Comparison of ENCODE assay signal across 15 cellular contexts in the genomic region with DNA sequence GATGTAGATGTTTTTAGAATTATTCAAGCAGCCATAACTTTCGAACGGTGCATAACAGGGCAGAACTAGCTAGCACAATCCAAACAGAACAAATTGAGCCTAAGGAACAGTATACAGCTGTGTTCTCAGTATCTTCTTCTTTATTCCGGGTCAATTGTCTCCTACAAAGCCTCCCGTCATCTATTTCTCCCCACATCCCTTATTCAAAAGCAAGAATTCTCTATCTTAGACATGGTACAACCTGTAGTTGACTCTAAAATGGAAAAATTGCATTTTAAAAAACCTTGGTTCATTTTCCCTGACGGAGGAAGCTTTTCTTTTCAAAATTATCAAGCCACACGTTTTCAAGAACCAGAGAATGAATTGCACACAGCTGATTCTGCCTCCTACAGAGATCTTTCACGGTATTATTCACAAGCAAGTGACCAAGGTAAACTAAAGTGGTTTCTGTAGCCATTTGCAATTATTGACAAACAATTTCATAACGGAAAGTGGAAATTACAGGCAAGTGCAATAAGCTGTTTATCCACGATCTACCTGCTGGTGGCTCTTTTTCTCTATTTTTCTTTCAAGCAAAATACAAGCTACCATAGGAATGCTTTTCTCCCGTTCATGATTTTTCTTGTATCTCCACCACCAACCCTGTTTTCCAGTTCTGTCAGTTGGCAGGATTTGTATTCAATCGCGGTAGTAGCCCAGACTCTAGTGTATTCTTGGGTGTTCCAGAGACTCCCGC. TPM values are rescaled to one million over a fixed set of nuclear protein-coding genes. Genes with fewer than 3 reads are reported as not detected.
A peak's percentile ranks its signal among the peaks of the same experiment; 100 is the strongest.
DNase-seq lines count a peak whose midpoint lies in the region; ATAC-seq and TF ChIP-seq lines count a peak whose summit lies in the region.
"Had no signal": no experiment of that assay in that cellular context is flagged by ENCODE, and none has a peak within 500 bp of the region (broad histone marks: within the 10 kb centered on the region; RNA-seq: fewer than 3 reads in every experiment).

No MANE protein-coding gene starts in this region.

- H3K4me3 ChIP-seq in left ventricle myocardium inferior (peak overlapping the region; percentile 85), hepatocyte (no peak overlapping the region), tibial nerve (peak overlapping the region in 3 of 4 donors; percentile 39 to 78 (median 64)), ovary (no peak overlapping the region)
- H3K4me3 ChIP-seq: SJSA1 had no signal

- peak overlapping the region; percentile 99 for H3K4me2 ChIP-seq in hepatocyte

- H2AFZ ChIP-seq in hepatocyte = no peak overlapping the region

- H4K20me1 ChIP-seq in hepatocyte (ENCODE audit: insufficient read depth, poor library complexity, severe bottlenecking) = no peaks in the 10 kb centered on the region

- ATAC-seq in left cardiac atrium = no peak
- ATAC-seq in GM21447 (IDR thresholded peaks at IDR 0.05; ENCODE audit: unreplicated experiment) = no peak
- ATAC-seq: activated CD8-positive, alpha-beta T cell treated with anti-CD3 and anti-CD28 coated beads, Interleukin-2, amount 10 ng/mL, durations not matched to agents 7 days and 5 days; esophagus mucosa; left lobe of liver had no signal

- H3K79me2 ChIP-seq in hepatocyte = no peaks in the 10 kb centered on the region

- H3K9me3 ChIP-seq in left ventricle myocardium inferior (replicated peaks) = no peaks in the 10 kb centered on the region
- no peaks in the 10 kb centered on the region for H3K9me3 ChIP-seq in hepatocyte (ENCODE audit: low read depth)
- no peaks in the 10 kb centered on the region for H3K9me3 ChIP-seq in tibial nerve
- H3K9me3 ChIP-seq in ovary = no peaks in the 10 kb centered on the region
- H3K9me3 ChIP-seq: BE2C, SJSA1 had no signal

- H3K27ac ChIP-seq in left ventricle myocardium inferior (replicated peaks) (no peak overlapping the region), hepatocyte (no peak overlapping the region), tibial nerve (no peak overlapping the region), ovary (no peak overlapping the region)
- H3K27ac ChIP-seq: SJSA1 had no signal

- peaks cover 85% of the 10 kb centered on the region for H3K27me3 ChIP-seq in left ventricle myocardium inferior (ENCODE audit: low read depth)
- peaks cover 81% of the 10 kb centered on the region for H3K27me3 ChIP-seq in hepatocyte
- H3K27me3 ChIP-seq in tibial nerve = peaks cover 0 to 28% of the 10 kb centered on the region in 2 donors
- no peaks in the 10 kb centered on the region for H3K27me3 ChIP-seq in ovary

- TF ChIP-seq CTCF in left ventricle myocardium inferior (IDR thresholded peaks at IDR 0.05; ENCODE audit: borderline replicate concordance) = no peak
- no peak for TF ChIP-seq CTCF in hepatocyte (IDR thresholded peaks at IDR 0.05; ENCODE audit: poor library complexity)
- peak in 1 of 5 experiments; percentile 8 for TF ChIP-seq CTCF in tibial nerve (IDR thresholded peaks at IDR 0.05)
- no peak for TF ChIP-seq CTCF in ovary (IDR thresholded peaks at IDR 0.05)

- 29% methylated on average over 13 of the region's 13 CpGs for WGBS in hepatocyte (ENCODE audit: low lambda C conversion rate, missing lambda C conversion rate)
- 9 to 15% methylated on average over 13 of the region's 13 CpGs for WGBS in tibial nerve, 2 donors
- WGBS in ovary, 3 donors = 14 to 17% (median 17%) methylated on average over 13 of the region's 13 CpGs

- H3K4me1 ChIP-seq in left ventricle myocardium inferior (peaks cover 36% of the 10 kb centered on the region), hepatocyte (ENCODE audit: insufficient read depth) (peaks cover 11% of the 10 kb centered on the region), tibial nerve (peaks cover 0 to 34% (median 14%) of the 10 kb centered on the region in 4 donors), ovary (ENCODE audit: insufficient read depth) (peaks cover 7% of the 10 kb centered on the region)
- H3K4me1 ChIP-seq: BE2C had no signal

- TF ChIP-seq POLR2A in tibial nerve (IDR thresholded peaks at IDR 0.05) (no peak), ovary (IDR thresholded peaks at IDR 0.05) (no peak)

- DNase-seq in left ventricle myocardium inferior (no peak), left cardiac atrium (no peak), SW480 (ENCODE audit: low spot score) (peak; percentile 35), hepatocyte (ENCODE audit: low spot score) (no peak), tibial nerve (ENCODE audit: low spot score in 2 of 2) (no peak), posterior vena cava (ENCODE audit: low spot score) (no peak), ovary (no peak)
- DNase-seq: activated CD8-positive, alpha-beta T cell treated with anti-CD3 and anti-CD28 coated beads, Interleukin-2, amount 10 ng/mL, durations not matched to agents 7 days and 5 days; amniotic stem cell; BE2C had no signal

- TF ChIP-seq EP300 in tibial nerve (IDR thresholded peaks at IDR 0.05) (no peak), ovary (IDR thresholded peaks at IDR 0.05) (no peak)

- intact Hi-C loops in left ventricle myocardium inferior (cut with micrococcal nuclease) = no loop called here
- intact Hi-C loops in left cardiac atrium (cut with DNase I) = no loop called here
- intact Hi-C loops in posterior vena cava (cut with DNase I) = no loop called here
- intact Hi-C loops in ovary (cut with DNase I) = no loop called here

- H3K9me2 ChIP-seq in hepatocyte (replicated peaks; ENCODE audit: insufficient read depth) = no peaks in the 10 kb centered on the region

- H3K36me3 ChIP-seq in left ventricle myocardium inferior (no peaks in the 10 kb centered on the region), hepatocyte (replicated peaks; ENCODE audit: insufficient read depth, low read depth) (no peaks in the 10 kb centered on the region), tibial nerve (no peaks in the 10 kb centered on the region), ovary (no peaks in the 10 kb centered on the region)
- H3K36me3 ChIP-seq: BE2C, SJSA1 had no signal

RNA-seq across cellular contexts. Expression of gene GRM8, which starts 2.3 kb away (rescaled TPM):
- total RNA-seq in left ventricle myocardium inferior (0.69 TPM), left cardiac atrium (under 1 TPM in 1 of 2 donors, not detected in 1; 0.18 TPM), hepatocyte (2.9 and 4.5 TPM in 2 replicates), tibial nerve (1 to 10 TPM in 2 of 4 donors, under 1 TPM in 2; 0.59 to 1.5 (median 1.1) TPM), posterior vena cava (not detected), ovary (1 to 10 TPM in 4 of 7 donors, under 1 TPM in 2, not detected in 1; 0.38 to 4.0 (median 1.9) TPM)
- polyA plus RNA-seq in hepatocyte (0.62 and 0.96 TPM in 2 replicates), ovary (under 1 TPM; 0.58 to 0.63 TPM)
- total RNA-seq: activated CD8-positive, alpha-beta T cell treated with anti-CD3 and anti-CD28 coated beads, Interleukin-2, amount 10 ng/mL, durations not matched to agents 7 days and 5 days; esophagus mucosa; NCI-H460; SJSA1 had no signal

Comparison
In these comparisons a context has a peak if more than half of its experiments do, and no peak if none do; other contexts are left out.
1. H3K4me3 ChIP-seq: peak in left ventricle myocardium inferior (single experiment) and tibial nerve (3 of 4); none in hepatocyte (single experiment) and ovary (single experiment).